Comparison of ENCODE assay signal across 8 cellular contexts in genomic region chr3:72997421-72997961, GRCh38. TPM values are rescaled to one million over a fixed set of nuclear protein-coding genes. Genes with fewer than 3 reads are reported as not detected.
DNase-seq lines count a peak whose midpoint lies in the region; ATAC-seq and TF ChIP-seq lines count a peak whose summit lies in the region.

No MANE protein-coding gene starts in this region.

- no peaks in the 10 kb centered on the region for H3K9me3 Mint-ChIP-seq in activated CD4-positive, alpha-beta memory T cell treated with anti-CD3 and anti-CD28 coated beads, Interleukin-2, amount 10 ng/mL, durations not matched to agents 7 days and 5 days
- H3K9me3 Mint-ChIP-seq in naive thymus-derived CD8-positive, alpha-beta T cell, result no peaks in the 10 kb centered on the region

- peaks cover 50% of the 10 kb centered on the region for H3K4me1 Mint-ChIP-seq in activated CD4-positive, alpha-beta memory T cell treated with anti-CD3 and anti-CD28 coated beads, Interleukin-2, amount 10 ng/mL, durations not matched to agents 7 days and 5 days
- H3K4me1 Mint-ChIP-seq in naive thymus-derived CD8-positive, alpha-beta T cell, result peaks cover 24 to 49% (median 47%) of the 10 kb centered on the region in 4 donors

- H3K36me3 Mint-ChIP-seq in activated CD4-positive, alpha-beta memory T cell treated with anti-CD3 and anti-CD28 coated beads, Interleukin-2, amount 10 ng/mL, durations not matched to agents 7 days and 5 days (ENCODE audit: low read depth), result peaks cover 42% of the 10 kb centered on the region
- peaks cover 5 to 42% (median 6%) of the 10 kb centered on the region in 3 donors for H3K36me3 Mint-ChIP-seq in naive thymus-derived CD8-positive, alpha-beta T cell

- H3K27me3 Mint-ChIP-seq in activated CD4-positive, alpha-beta memory T cell treated with anti-CD3 and anti-CD28 coated beads, Interleukin-2, amount 10 ng/mL, durations not matched to agents 7 days and 5 days, result no peaks in the 10 kb centered on the region
- no peaks in the 10 kb centered on the region for H3K27me3 Mint-ChIP-seq in naive thymus-derived CD8-positive, alpha-beta T cell

- POLR2A ChIA-PET in HEK293 (lab: Yijun Ruan, JAX), result interaction anchor here (0.6 to 0.8 kb wide), 2 partner anchors 37 to 76 kb away, joined by 3 read pairs; no protein-coding TSS in a partner anchor
- POLR2A ChIA-PET in activated CD4-positive, alpha-beta memory T cell treated with anti-CD3 and anti-CD28 coated beads, Interleukin-2, amount 10 ng/mL, durations not matched to agents 7 days and 5 days (lab: Charles Lee), result interaction anchor here (0.9 to 2.2 kb wide), 10 partner anchors 9 to 63 kb away, joined by 3 to 11 read pairs (median 4); no protein-coding TSS in a partner anchor
- POLR2A ChIA-PET in naive thymus-derived CD8-positive, alpha-beta T cell (lab: Charles Lee), result interaction anchor here (0.6 to 1.7 kb wide), 5 partner anchors 9 to 56 kb away, joined by 3 to 7 read pairs (median 3); no protein-coding TSS in a partner anchor

- peak; percentile 28 to 33 for ATAC-seq in naive thymus-derived CD8-positive, alpha-beta T cell
- no peak for ATAC-seq in upper lobe of right lung

- peak overlapping the region; percentile 89 for H3K27ac Mint-ChIP-seq in activated CD4-positive, alpha-beta memory T cell treated with anti-CD3 and anti-CD28 coated beads, Interleukin-2, amount 10 ng/mL, durations not matched to agents 7 days and 5 days
- peak overlapping the region; percentile 80 to 96 (median 94) for H3K27ac Mint-ChIP-seq in naive thymus-derived CD8-positive, alpha-beta T cell

- peak overlapping the region; percentile 91 for H3K27ac ChIP-seq in HEK293 (ENCODE audit: extremely low read depth, low read depth, low read length)
- peak overlapping the region; percentile 94 for H3K27ac ChIP-seq in upper lobe of right lung

- H3K4me3 ChIP-seq in HEK293 (ENCODE audit: low read depth, low read length) (peak overlapping the region; percentile 95), upper lobe of right lung (peak overlapping the region; percentile 88)

- intact Hi-C loops in upper lobe of right lung (cut with DNase I), result no loop called here

- CTCF ChIA-PET in HEK293 (lab: Yijun Ruan, JAX), result interaction anchor here (0.5 to 1.2 kb wide), 8 partner anchors 10 to 878 kb away, joined by 3 to 8 read pairs (median 3); no protein-coding TSS in a partner anchor
- CTCF ChIA-PET in activated CD4-positive, alpha-beta memory T cell treated with anti-CD3 and anti-CD28 coated beads, Interleukin-2, amount 10 ng/mL, durations not matched to agents 7 days and 5 days (lab: Charles Lee), result interaction anchor here (0.8 to 2.2 kb wide), 7 partner anchors 32 to 147 kb away, joined by 3 to 9 read pairs (median 4); no protein-coding TSS in a partner anchor

- peak; percentile 40; the same call in 1 of the 2 replicates for TF ChIP-seq CTCF in HEK293 (tag by site-specific recombination; IDR thresholded peaks at IDR 0.05)
- peak; percentile 36 for TF ChIP-seq CTCF in upper lobe of right lung (IDR thresholded peaks at IDR 0.05)

- no peaks in the 10 kb centered on the region for H3K9me3 ChIP-seq in HEK293 (ENCODE audit: control insufficient read depth, insufficient read depth, low read depth, low read length)
- no peaks in the 10 kb centered on the region for H3K9me3 ChIP-seq in upper lobe of right lung

- peak; percentile 26 for DNase-seq in DMS53 (lab: John Stamatoyannopoulos, UW)
- DNase-seq in DMS53 treated with DMSO at 0.1 percent for 48 hours (lab: John Stamatoyannopoulos, UW; ENCODE audit: unreplicated experiment), result no peak
- DNase-seq in NCI-H345 treated with DMSO at 0.1 percent for 48 hours (lab: John Stamatoyannopoulos, UW; ENCODE audit: unreplicated experiment), result peak; percentile 4
- DNase-seq in activated CD4-positive, alpha-beta memory T cell treated with anti-CD3 and anti-CD28 coated beads, Interleukin-2, amount 10 ng/mL, durations not matched to agents 7 days and 5 days, result peak; percentile 48
- DNase-seq in fibroblast of gingiva (ENCODE audit: low read depth), result peak; percentile 50
- peak in 9 of 10 donors; percentile 11 to 68 (median 52) for DNase-seq in naive thymus-derived CD8-positive, alpha-beta T cell
- no peak for DNase-seq in upper lobe of right lung

- H3K4me1 ChIP-seq in HEK293 (ENCODE audit: control insufficient read depth, insufficient read depth, low read length) (peaks cover 2% of the 10 kb centered on the region; the same call in 1 of the 2 replicates), upper lobe of right lung (peaks cover 43% of the 10 kb centered on the region)

- peak overlapping the region; percentile 89 for H3K4me3 Mint-ChIP-seq in activated CD4-positive, alpha-beta memory T cell treated with anti-CD3 and anti-CD28 coated beads, Interleukin-2, amount 10 ng/mL, durations not matched to agents 7 days and 5 days
- H3K4me3 Mint-ChIP-seq in naive thymus-derived CD8-positive, alpha-beta T cell, result peak overlapping the region; percentile 82 to 97 (median 90)

- H3K27me3 ChIP-seq in upper lobe of right lung, result no peaks in the 10 kb centered on the region

- H3K36me3 ChIP-seq in HEK293 (ENCODE audit: control insufficient read depth in 2 of 2, insufficient read depth in 1 of 2, low read length in 2 of 2), result peaks cover 6 to 41% of the 10 kb centered on the region in 2 experiments; a peak in 2 of 3 replicates
- peaks cover 27% of the 10 kb centered on the region for H3K36me3 ChIP-seq in upper lobe of right lung

TF ChIP-seq in HEK293, 187 proteins besides CTCF, POLR2A, EP300 and RAD21:
- TF ChIP-seq ZNF501 (tag by site-specific recombination; IDR thresholded peaks at IDR 0.05) (0 out of 2 replicates have a peak, but pooled peaks have one; percentile 20), ZNF335 (tag by site-specific recombination; conservative IDR thresholded peaks at IDR 0.05) (peak; percentile 61), ZNF24 (tag by site-specific recombination; IDR thresholded peaks at IDR 0.05) (0 out of 2 replicates have a peak, but pooled peaks have one; percentile 3), ZNF211 (tag by site-specific recombination; IDR thresholded peaks at IDR 0.05; ENCODE audit: low read depth) (no peak), ZBTB11 (tag by site-specific recombination; conservative IDR thresholded peaks at IDR 0.05; ENCODE audit: low read depth) (peak; percentile 78), ZNF248 (tag by site-specific recombination; IDR thresholded peaks at IDR 0.05) (no peak), SP2 (tag by site-specific recombination; IDR thresholded peaks at IDR 0.05) (no peak), ZBTB8A (tag by site-specific recombination; IDR thresholded peaks at IDR 0.05) (peak; percentile 91), ZNF175 (tag by site-specific recombination; IDR thresholded peaks at IDR 0.05) (no peak), SCRT1 (tag by site-specific recombination; IDR thresholded peaks at IDR 0.05; ENCODE audit: borderline replicate concordance) (peak; percentile 55; the same call in 1 of the 2 replicates), ZNF112 (tag by site-specific recombination; IDR thresholded peaks at IDR 0.05) (no peak), ZNF292 (tag by site-specific recombination; IDR thresholded peaks at IDR 0.05; ENCODE audit: borderline replicate concordance, low read depth) (no peak), EGR2 (tag by site-specific recombination; IDR thresholded peaks at IDR 0.05; ENCODE audit: low read depth) (peak; percentile 2; the same call in 1 of the 2 replicates), ZBTB20 (tag by site-specific recombination; IDR thresholded peaks at IDR 0.05) (peak; percentile 43; the same call in 1 of the 2 replicates), ZNF561 (tag by site-specific recombination; IDR thresholded peaks at IDR 0.05; ENCODE audit: borderline replicate concordance) (peak; percentile 30; the same call in 1 of the 2 replicates), GLIS2 (tag by site-specific recombination; IDR thresholded peaks at IDR 0.05) (no peak), ZNF138 (tag by site-specific recombination; IDR thresholded peaks at IDR 0.05; ENCODE audit: borderline replicate concordance) (no peak), KLF8 (tag by site-specific recombination; IDR thresholded peaks at IDR 0.05) (no peak), SCRT2 (tag by site-specific recombination; IDR thresholded peaks at IDR 0.05) (peak; percentile 93)

RNA-seq across cellular contexts. Expression of gene PPP4R2, which starts 0.9 kb away (rescaled TPM):
- total RNA-seq in activated CD4-positive, alpha-beta memory T cell treated with anti-CD3 and anti-CD28 coated beads, Interleukin-2, amount 10 ng/mL, durations not matched to agents 7 days and 5 days, result 100 to 1,000 TPM; 105 to 106 TPM
- total RNA-seq in naive thymus-derived CD8-positive, alpha-beta T cell, result 10 to 100 TPM; 59.3 to 65.1 TPM
- polyA plus RNA-seq in naive thymus-derived CD8-positive, alpha-beta T cell, result 10 to 100 TPM; 28.3 to 46.1 (median 45.0) TPM
- 65.7 TPM for total RNA-seq in upper lobe of right lung

Comparison
In these comparisons a context has a peak if more than half of its experiments do, and no peak if none do; other contexts are left out.
1. DNase-seq: peak in DMS53 (single experiment), NCI-H345 treated with DMSO at 0.1 percent for 48 hours (single experiment), activated CD4-positive, alpha-beta memory T cell treated with anti-CD3 and anti-CD28 coated beads, Interleukin-2, amount 10 ng/mL, durations not matched to agents 7 days and 5 days (single experiment), fibroblast of gingiva (single experiment) and naive thymus-derived CD8-positive, alpha-beta T cell (9 of 10); none in DMS53 treated with DMSO at 0.1 percent for 48 hours (single experiment) and upper lobe of right lung (single experiment).